In genomic region chr5:98975223-98975622, GRCh38 we compare ENCODE assay signal across 17 cellular contexts. TPM values are rescaled to one million over a fixed set of nuclear protein-coding genes. Genes with fewer than 3 reads are reported as not detected.
DNase-seq lines count a peak whose midpoint lies in the region; ATAC-seq, FAIRE-seq and TF ChIP-seq lines count a peak whose summit lies in the region.
"Had no signal": no experiment of that assay in that cellular context is flagged by ENCODE, and none has a peak within 500 bp of the region (broad histone marks: within the 10 kb centered on the region; RNA-seq: fewer than 3 reads in every experiment).

No MANE protein-coding gene starts in this region.

- no peaks in the 10 kb centered on the region for H3K36me3 Mint-ChIP-seq in activated T-cell treated with anti-CD3 and anti-CD28 coated beads, Interleukin-2, amount 50 U/mL, for 4 hours (ENCODE audit: insufficient read depth)
- no peaks in the 10 kb centered on the region for H3K36me3 Mint-ChIP-seq in activated T-cell treated with anti-CD3 and anti-CD28 coated beads, Interleukin-2, amount 50 U/mL, for 24 hours (ENCODE audit: low read depth)
- no peaks in the 10 kb centered on the region for H3K36me3 Mint-ChIP-seq in stimulated activated memory B cell treated with anti-CD40 and anti-IgM and Interleukin-4, amounts not matched to agents 10 μg/mL and 1 μg/mL and 100 μg/mL, for 72 hours

- no peaks in the 10 kb centered on the region for H3K9me3 Mint-ChIP-seq in activated T-cell treated with anti-CD3 and anti-CD28 coated beads, Interleukin-2, amount 50 U/mL, for 4 hours
- H3K9me3 Mint-ChIP-seq in activated T-cell treated with anti-CD3 and anti-CD28 coated beads, Interleukin-2, amount 50 U/mL, for 24 hours, result no peaks in the 10 kb centered on the region
- no peaks in the 10 kb centered on the region for H3K9me3 Mint-ChIP-seq in stimulated activated memory B cell treated with anti-CD40 and anti-IgM and Interleukin-4, amounts not matched to agents 10 μg/mL and 1 μg/mL and 100 μg/mL, for 72 hours
- H3K9me3 Mint-ChIP-seq: activated T-helper 2 cell treated with anti-CD3 and anti-CD28 coated beads, Interferon-gamma antibody, Interleukin-2, Interleukin-4, amounts not matched to agents 10 μg/mL and 5 μg/mL and 100 μg/mL, durations not matched to agents 14 hours and 24 hours and 36 hours; HFFc6 had no signal

- H3K9ac ChIP-seq in GM12878 (ENCODE audit: control insufficient read depth, insufficient read depth, low read length), result no peak overlapping the region

- CTCF ChIA-PET in GM12878 (lab: Yijun Ruan, JAX), result interaction anchor here (0.9 to 1.3 kb wide), 2 partner anchors 46 to 86 kb away, joined by 3 to 4 read pairs; no protein-coding TSS in a partner anchor

- POLR2A ChIA-PET in GM12878 (lab: Charles Lee), result no interaction called here

- no peaks in the 10 kb centered on the region for H3K36me3 ChIP-seq in GM12878 (ENCODE audit: control insufficient read depth in 2 of 2, insufficient read depth in 2 of 2, low read length in 1 of 2)
- H3K36me3 ChIP-seq: lower lobe of right lung had no signal

- peaks cover 9% of the 10 kb centered on the region for H3K4me1 ChIP-seq in GM12878 (ENCODE audit: control insufficient read depth, insufficient read depth, low read length)
- H3K4me1 ChIP-seq: lower lobe of right lung had no signal

- no peaks in the 10 kb centered on the region for H3K27me3 Mint-ChIP-seq in activated T-cell treated with anti-CD3 and anti-CD28 coated beads, Interleukin-2, amount 50 U/mL, for 4 hours (ENCODE audit: low read depth)
- no peaks in the 10 kb centered on the region for H3K27me3 Mint-ChIP-seq in activated T-cell treated with anti-CD3 and anti-CD28 coated beads, Interleukin-2, amount 50 U/mL, for 24 hours
- H3K27me3 Mint-ChIP-seq in stimulated activated memory B cell treated with anti-CD40 and anti-IgM and Interleukin-4, amounts not matched to agents 10 μg/mL and 1 μg/mL and 100 μg/mL, for 72 hours, result no peaks in the 10 kb centered on the region

- TF ChIP-seq RAD21 in GM12878 (IDR thresholded peaks at IDR 0.05; ENCODE audit: insufficient read depth, low read depth, low read length), result no peak

- no peak overlapping the region for H3K4me3 ChIP-seq in GM12878
- H3K4me3 ChIP-seq: lower lobe of right lung, skin epidermis had no signal

- FAIRE-seq in GM12878 (lab: Jason Lieb, UNC), result no peak

- BruUV-seq in GM12878 (replicated peaks; lab: Mats Ljungman, UMichigan), result no TSS peak

- H2AFZ ChIP-seq in GM12878 (ENCODE audit: control insufficient read depth, low read depth, low read length), result no peak overlapping the region

- H3K9me3 ChIP-seq in GM12878 (replicated peaks; ENCODE audit: control insufficient read depth, insufficient read depth, low read length), result no peaks in the 10 kb centered on the region
- H3K9me3 ChIP-seq: lower lobe of right lung had no signal

- no peak for TF ChIP-seq EP300 in GM12878 (IDR thresholded peaks at IDR 0.05; ENCODE audit: borderline replicate concordance in 1 of 2, control insufficient read depth in 1 of 2, low read depth in 2 of 2, low read length in 2 of 2)

- no peak for DNase-seq in activated T-cell treated with anti-CD3 and anti-CD28 coated beads, Interleukin-2, amount 50 U/mL, for 4 hours
- no peak for DNase-seq in activated T-cell treated with anti-CD3 and anti-CD28 coated beads, Interleukin-2, amount 50 U/mL, for 24 hours
- DNase-seq in GM12878 (ENCODE audit: low read depth, low spot score) (no peak), COR-L47 (lab: John Stamatoyannopoulos, UW) (no peak)
- DNase-seq: ACHN; activated CD4-positive, alpha-beta T cell treated with anti-CD3 and anti-CD28 coated beads for 48 hours; aorta; HFFc6; lower lobe of right lung; NCI-H774 had no signal

- 93% methylated on average over 2 of the region's 2 CpGs for WGBS in GM12878 (ENCODE audit: insufficient coverage, insufficient replicate concordance, low lambda C conversion rate, missing lambda C conversion rate)

- H3K4me2 ChIP-seq in GM12878 (ENCODE audit: control insufficient read depth, insufficient read depth), result no peak overlapping the region

- H3K4me1 Mint-ChIP-seq in activated T-cell treated with anti-CD3 and anti-CD28 coated beads, Interleukin-2, amount 50 U/mL, for 4 hours (ENCODE audit: low read depth), result peaks cover 18% of the 10 kb centered on the region
- peaks cover 18% of the 10 kb centered on the region for H3K4me1 Mint-ChIP-seq in activated T-cell treated with anti-CD3 and anti-CD28 coated beads, Interleukin-2, amount 50 U/mL, for 24 hours (ENCODE audit: low read depth)
- H3K4me1 Mint-ChIP-seq in stimulated activated memory B cell treated with anti-CD40 and anti-IgM and Interleukin-4, amounts not matched to agents 10 μg/mL and 1 μg/mL and 100 μg/mL, for 72 hours, result peaks cover 29% of the 10 kb centered on the region

- H3K79me2 ChIP-seq in GM12878 (ENCODE audit: control insufficient read depth, insufficient read depth, low read length), result no peaks in the 10 kb centered on the region

- in situ Hi-C loops in GM12878 (cut with MboI), result no loop called here

- H3K27ac ChIP-seq in GM12878 (ENCODE audit: control insufficient read depth, insufficient read depth), result no peak overlapping the region
- H3K27ac ChIP-seq: lower lobe of right lung, skin epidermis had no signal

- RAD21 ChIA-PET in GM12878 (lab: Charles Lee; ENCODE audit: unreplicated experiment), result no interaction called here

- no peak for TF ChIP-seq CTCF in GM12878 (IDR thresholded peaks at IDR 0.05 in 2 of 3, conservative IDR thresholded peaks at IDR 0.05 in 1 of 3; ENCODE audit: control insufficient read depth in 2 of 3, extremely low read depth in 1 of 3, insufficient read depth in 1 of 3, low read depth in 3 of 3, low read length in 3 of 3)

- H3K27ac Mint-ChIP-seq in activated T-cell treated with anti-CD3 and anti-CD28 coated beads, Interleukin-2, amount 50 U/mL, for 24 hours, result no peak overlapping the region
- peak overlapping the region; percentile 56 for H3K27ac Mint-ChIP-seq in stimulated activated memory B cell treated with anti-CD40 and anti-IgM and Interleukin-4, amounts not matched to agents 10 μg/mL and 1 μg/mL and 100 μg/mL, for 72 hours
- H3K27ac Mint-ChIP-seq: activated T-helper 2 cell treated with anti-CD3 and anti-CD28 coated beads, Interferon-gamma antibody, Interleukin-2, Interleukin-4, amounts not matched to agents 10 μg/mL and 5 μg/mL and 100 μg/mL, durations not matched to agents 14 hours and 24 hours and 36 hours; HFFc6 had no signal

- intact Hi-C loops in GM12878 (cut with micrococcal nuclease; ENCODE audit: unreplicated experiment), result no loop called here

- peak; percentile 40 to 70 for ATAC-seq in activated T-cell treated with anti-CD3 and anti-CD28 coated beads, Interleukin-2, amount 50 U/mL, for 4 hours
- ATAC-seq in HG03039 (IDR thresholded peaks at IDR 0.05; ENCODE audit: unreplicated experiment), result peak; percentile 23
- peak; percentile 38; the same call in 2 of the 3 replicates for ATAC-seq in GM12878
- peak; percentile 57 for ATAC-seq in stimulated activated memory B cell treated with anti-CD40 and anti-IgM and Interleukin-4, amounts not matched to agents 10 μg/mL and 1 μg/mL and 100 μg/mL, for 72 hours
- no peak for ATAC-seq in HG03571 (IDR thresholded peaks at IDR 0.05; ENCODE audit: unreplicated experiment)
- ATAC-seq in HG02588 (IDR thresholded peaks at IDR 0.05; ENCODE audit: unreplicated experiment), result no peak
- ATAC-seq: lower lobe of right lung, Right ventricle myocardium inferior had no signal

- no peaks in the 10 kb centered on the region for H4K20me1 ChIP-seq in GM12878 (ENCODE audit: control insufficient read depth, insufficient read depth)

- H3K27me3 ChIP-seq in GM12878 (replicated peaks in 1 of 2; ENCODE audit: control insufficient read depth in 2 of 2, insufficient read depth in 2 of 2, low read length in 1 of 2), result no peaks in the 10 kb centered on the region

- SMC1A ChIA-PET in GM12878 (lab: Charles Lee; ENCODE audit: uncharacterized antibody, unreplicated experiment), result no interaction called here

- no peak for TF ChIP-seq POLR2A in GM12878 (IDR thresholded peaks at IDR 0.05; ENCODE audit: low read depth, low read length)

- H3K4me3 Mint-ChIP-seq in activated T-cell treated with anti-CD3 and anti-CD28 coated beads, Interleukin-2, amount 50 U/mL, for 4 hours, result no peak overlapping the region
- no peak overlapping the region for H3K4me3 Mint-ChIP-seq in activated T-cell treated with anti-CD3 and anti-CD28 coated beads, Interleukin-2, amount 50 U/mL, for 24 hours
- H3K4me3 Mint-ChIP-seq in stimulated activated memory B cell treated with anti-CD40 and anti-IgM and Interleukin-4, amounts not matched to agents 10 μg/mL and 1 μg/mL and 100 μg/mL, for 72 hours, result no peak overlapping the region
- H3K4me3 Mint-ChIP-seq: HFFc6 had no signal

TF ChIP-seq in GM12878, 131 proteins besides CTCF, POLR2A, EP300 and RAD21:
- TF ChIP-seq CEBPB (IDR thresholded peaks at IDR 0.05; ENCODE audit: borderline replicate concordance in 1 of 2, low read depth in 2 of 2, low read length in 2 of 2), result no peak
TF ChIP-seq in GM12878: peak in this region for 0.

RNA-seq across cellular contexts. Expression of gene CHD1, which starts 46.4 kb away (rescaled TPM):
- total RNA-seq in activated T-cell treated with anti-CD3 and anti-CD28 coated beads, Interleukin-2, amount 50 U/mL, for 4 hours, result 10 to 100 TPM; 60.0 to 75.4 (median 63.9) TPM
- 314 and 338 TPM in 2 replicates for total RNA-seq in GM12878 (2013; cell fraction: nucleolus; rRNA removed)
- total RNA-seq in GM12878 (2014; rRNA removed) (71.5 and 86.9 TPM in 2 replicates), GM12878 (2014; rRNA removed; fragmentation: Illumina TruSeq; extraction: Trizol) (152 and 158 TPM in 2 replicates), GM12878 (2021) (56.4 and 57.8 TPM in 2 replicates)
- 13.4 TPM for polyA plus RNA-seq in GM12878 (2011; ENCODE audit: low read depth)
- polyA plus RNA-seq in GM12878 (2011; rRNA removed) (44.5 and 67.1 TPM in 2 replicates), GM12878 (2014; fragmentation: Illumina TruSeq; extraction: Trizol) (102 and 123 TPM in 2 replicates), GM12878 (2014; fragmentation: Nextera tagmentation; extraction: Ambion mirVana) (10 to 100 TPM; 25.5 to 32.1 TPM), GM12878 (2014; rRNA removed) (56.9 and 66.5 TPM in 2 replicates), GM12878 (2016; fragmentation: Nextera tagmentation; extraction: Ambion mirVana) (10 to 100 TPM; 29.3 to 29.4 TPM)
- 15.0 and 17.8 TPM in 2 replicates for polyA plus RNA-seq in GM12878 (2011; cell fraction: cytosol; rRNA removed)
- polyA plus RNA-seq in GM12878 (2011; cell fraction: nucleus; rRNA removed), result 82.9 and 98.6 TPM in 2 replicates
- polyA plus RNA-seq in GM12878 (2012), result 22.4 and 25.9 TPM in 2 replicates
- 45.0 and 65.0 TPM in 2 replicates for polyA minus RNA-seq in GM12878 (2011; rRNA and poly(A)+ RNA removed)
- polyA minus RNA-seq in GM12878 (2011; cell fraction: cytosol; rRNA and poly(A)+ RNA removed), result 21.8 and 23.8 TPM in 2 replicates
- polyA minus RNA-seq in GM12878 (2011; cell fraction: nucleus; rRNA and poly(A)+ RNA removed), result 75.1 and 105 TPM in 2 replicates

Comparison
In these comparisons a context has a peak if more than half of its experiments do, and no peak if none do; other contexts are left out.
1. ATAC-seq: peak in activated T-cell treated with anti-CD3 and anti-CD28 coated beads, Interleukin-2, amount 50 U/mL, for 4 hours (2 of 2), HG03039 (single experiment), GM12878 (single experiment) and stimulated activated memory B cell treated with anti-CD40 and anti-IgM and Interleukin-4, amounts not matched to agents 10 μg/mL and 1 μg/mL and 100 μg/mL, for 72 hours (single experiment); none in HG03571 (single experiment) and HG02588 (single experiment).